9 cellular contexts compared by ENCODE assay signal in the genomic region with DNA sequence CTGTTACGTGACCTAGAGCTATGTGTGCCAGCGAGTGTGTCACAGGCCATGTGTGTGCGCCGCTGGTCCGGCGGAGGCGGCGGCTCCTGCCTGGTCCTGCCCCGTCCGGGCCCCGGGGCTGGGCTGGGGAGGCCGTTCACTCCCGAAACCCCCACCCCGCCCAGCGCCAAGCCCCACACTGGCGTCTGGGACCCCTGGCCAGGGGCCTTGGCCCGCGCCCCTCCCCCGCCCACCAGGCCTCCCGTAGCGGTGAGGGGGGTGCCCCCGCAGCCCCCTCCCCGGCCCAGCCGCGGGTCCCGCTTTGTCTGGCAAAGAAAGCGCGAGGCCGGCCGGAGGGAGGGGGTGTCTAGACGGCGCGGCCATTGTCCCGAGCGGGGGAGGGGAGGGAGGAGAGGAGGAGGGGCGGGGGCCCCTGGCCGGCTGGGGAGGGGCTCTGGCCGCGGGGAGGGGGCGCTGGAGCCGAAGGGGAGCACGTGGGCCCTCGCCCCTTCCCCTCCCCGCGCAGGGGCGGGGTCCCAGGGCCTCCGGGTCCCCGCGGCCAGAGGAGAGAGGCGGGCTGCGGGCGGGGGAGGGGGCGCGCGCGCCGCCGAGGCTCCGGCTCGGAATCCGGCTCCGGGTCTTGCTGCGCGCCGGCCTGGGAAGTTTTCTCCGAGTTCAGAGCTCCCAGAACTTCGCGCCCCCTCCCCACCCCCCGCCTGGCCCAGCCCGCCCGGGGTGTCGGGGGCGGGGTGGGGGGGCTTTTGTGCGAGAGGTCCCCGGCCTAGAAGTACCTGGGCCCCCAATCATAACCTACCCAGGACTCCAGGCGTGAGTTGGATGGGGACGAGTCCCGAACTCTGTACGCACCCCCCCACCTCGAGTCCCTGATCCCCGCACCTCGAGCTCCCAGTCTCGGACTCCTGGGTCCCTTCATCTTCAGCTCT. TPM values are rescaled to one million over a fixed set of nuclear protein-coding genes. Genes with fewer than 3 reads are reported as not detected.
A peak's percentile ranks its signal among the peaks of the same experiment; 100 is the strongest.
DNase-seq lines count a peak whose midpoint lies in the region; TF ChIP-seq lines count a peak whose summit lies in the region.
"Had no signal": no experiment of that assay in that cellular context is flagged by ENCODE, and none has a peak within 500 bp of the region (broad histone marks: within the 10 kb centered on the region; RNA-seq: fewer than 3 reads in every experiment).

No MANE protein-coding gene starts in this region.

- H3K27me3 ChIP-seq in ascending aorta (no peaks in the 10 kb centered on the region), testis (no peaks in the 10 kb centered on the region)

- H3K27ac ChIP-seq in ascending aorta (peak overlapping the region; percentile 96), testis (peak overlapping the region; percentile 54 to 59)

- intact Hi-C loops in ascending aorta (cut with DNase I), result loop anchor here (5.0 kb wide), 3 partner anchors 132 to 232 kb away; a partner anchor contains a TSS
- intact Hi-C loops in testis (cut with DNase I; ENCODE audit: low total_unique reads), result no loop called here

- no peak for TF ChIP-seq POLR2A in testis (IDR thresholded peaks at IDR 0.05)

- TF ChIP-seq CTCF in ascending aorta (IDR thresholded peaks at IDR 0.05) (no peak), testis (IDR thresholded peaks at IDR 0.05) (no peak)

- H3K36me3 ChIP-seq in ascending aorta (no peaks in the 10 kb centered on the region), testis (ENCODE audit: low read depth, missing control alignments) (no peaks in the 10 kb centered on the region)

- peaks cover 0 to 35% of the 10 kb centered on the region in 2 donors for H3K4me1 ChIP-seq in ascending aorta
- peaks cover 9% of the 10 kb centered on the region for H3K4me1 ChIP-seq in testis

- H3K9me3 ChIP-seq in ascending aorta, result no peaks in the 10 kb centered on the region
- H3K9me3 ChIP-seq in testis, result no peaks in the 10 kb centered on the region

- H3K4me3 ChIP-seq in ascending aorta, result peak overlapping the region; percentile 75 to 94
- peak overlapping the region; percentile 58 to 61 for H3K4me3 ChIP-seq in testis

- 3 to 8% methylated on average over 8 to 44 of the region's 83 CpGs for WGBS in testis, 2 donors

- DNase-seq in NCI-H1417 (lab: John Stamatoyannopoulos, UW) (peak in 2 of 3 experiments; percentile 51 to 53), NCI-H1417 treated with DMSO at 0.1 percent for 48 hours (lab: John Stamatoyannopoulos, UW) (no peak), ascending aorta (ENCODE audit: low spot score in 2 of 2) (no peak), iPS-NIHi11 (ENCODE audit: low spot score) (peak; percentile 89), testis (peak; percentile 57), SKM-1 treated with dmso at 0.1 percent for 144 hours (lab: John Stamatoyannopoulos, UW; ENCODE audit: unreplicated experiment) (no peak), NCI-H2107 (lab: John Stamatoyannopoulos, UW) (no peak)
- no peak for DNase-seq in activated CD8-positive, alpha-beta memory T cell treated with anti-CD3 and anti-CD28 coated beads, Interleukin-2, amount 50 U/mL, for 4 hours
- DNase-seq: dermis blood vessel endothelial cell had no signal

RNA-seq across cellular contexts. Expression of a gene that starts 0.9 kb away (rescaled TPM):
- total RNA-seq in ascending aorta (524 TPM), testis (10 to 100 TPM; 11.4 to 16.8 TPM)
- polyA plus RNA-seq in testis (ENCODE audit: insufficient read depth, low read depth, low replicate concordance), result 16.1 TPM

RNA-seq across cellular contexts. Expression of a gene that starts 32.3 kb away (rescaled TPM):
- total RNA-seq in ascending aorta (not detected), testis (1 to 10 TPM; 1.1 to 1.4 TPM)
- 3.6 TPM for polyA plus RNA-seq in testis (ENCODE audit: insufficient read depth, low read depth, low replicate concordance)

Comparison
In these comparisons a context has a peak if more than half of its experiments do, and no peak if none do; other contexts are left out.
1. DNase-seq: peak in NCI-H1417 (2 of 3), iPS-NIHi11 (single experiment) and testis (single experiment); none in NCI-H1417 treated with DMSO at 0.1 percent for 48 hours (single experiment), ascending aorta (0 of 2), activated CD8-positive, alpha-beta memory T cell treated with anti-CD3 and anti-CD28 coated beads, Interleukin-2, amount 50 U/mL, for 4 hours (single experiment), SKM-1 treated with dmso at 0.1 percent for 144 hours (single experiment) and NCI-H2107 (single experiment).
2. RNA of a gene that starts 0.9 kb away (total RNA-seq): 524 TPM in ascending aorta (single experiment); 11.4 to 16.8 TPM in testis; every median in the first group is over 10 times any median in the second.